18 cellular contexts compared by ENCODE assay signal in genomic region chr7:18693826-18694225, GRCh38.
DNase-seq lines count a peak whose midpoint lies in the region; TF ChIP-seq lines count a peak whose summit lies in the region.
"Had no signal": no experiment of that assay in that cellular context is flagged by ENCODE, and none has a peak within 500 bp of the region (broad histone marks: within the 10 kb centered on the region; RNA-seq: fewer than 3 reads in every experiment).

No MANE protein-coding gene starts in this region.

- TF ChIP-seq POLR2A in suprapubic skin (IDR thresholded peaks at IDR 0.05) (no peak), transverse colon (IDR thresholded peaks at IDR 0.05) (no peak)

- WGBS in suprapubic skin: 25% methylated on average over 2 of the region's 2 CpGs
- WGBS in transverse colon (ENCODE audit: low coverage in 1 of 2), 2 donors: 37 to 46% methylated on average over 2 of the region's 2 CpGs

- H3K9me3 Mint-ChIP-seq in mesothelial cell of epicardium: no peaks in the 10 kb centered on the region
- H3K9me3 Mint-ChIP-seq: CD8-positive, alpha-beta T cell; H9; HFFc6 had no signal

- H3K4me1 ChIP-seq in suprapubic skin (no peaks in the 10 kb centered on the region), transverse colon (no peaks in the 10 kb centered on the region)
- H3K4me1 ChIP-seq: BLaER1 treated with 17β-estradiol and CSF1 and Interleukin-3, amounts not matched to agents 10 nM and 100 nM had no signal

- peak overlapping the region; percentile 81 for H3K27ac Mint-ChIP-seq in mesothelial cell of epicardium
- H3K27ac Mint-ChIP-seq: CD8-positive, alpha-beta T cell; H9; HFFc6 had no signal

- TF ChIP-seq EP300 in suprapubic skin (IDR thresholded peaks at IDR 0.05): no peak
- TF ChIP-seq EP300 in transverse colon (IDR thresholded peaks at IDR 0.05; ENCODE audit: low read depth): no peak

- intact Hi-C loops in transverse colon (cut with DNase I; ENCODE audit: low total_unique reads): no loop called here

- H3K9me3 ChIP-seq in suprapubic skin: no peaks in the 10 kb centered on the region
- H3K9me3 ChIP-seq in transverse colon: no peaks in the 10 kb centered on the region
- H3K9me3 ChIP-seq: BLaER1 treated with 17β-estradiol and CSF1 and Interleukin-3, amounts not matched to agents 10 nM and 100 nM had no signal

- no peaks in the 10 kb centered on the region for H3K36me3 Mint-ChIP-seq in mesothelial cell of epicardium
- H3K36me3 Mint-ChIP-seq: CD8-positive, alpha-beta T cell had no signal

- peak overlapping the region; percentile 18 for H3K4me3 Mint-ChIP-seq in mesothelial cell of epicardium
- H3K4me3 Mint-ChIP-seq: CD8-positive, alpha-beta T cell; H9; HFFc6 had no signal

- H3K27me3 ChIP-seq in suprapubic skin (no peaks in the 10 kb centered on the region), H7 (ENCODE audit: control insufficient read depth, insufficient read depth, low read length) (no peaks in the 10 kb centered on the region), transverse colon (no peaks in the 10 kb centered on the region)
- H3K27me3 ChIP-seq: BLaER1 treated with 17β-estradiol and CSF1 and Interleukin-3, amounts not matched to agents 10 nM and 100 nM had no signal

- in situ Hi-C loops in transverse colon (cut with MboI; ENCODE audit: low pct_ligation_motif_present in 1 of 4, low pct_unique_long_range_greater_than_20kb in 1 of 4, low sequenced_read_pairs in 3 of 4): loop anchor here in 1 of 4 donors (25.0 kb wide), 1 partner anchor 968 kb away; no protein-coding TSS in a partner anchor

- no peaks in the 10 kb centered on the region for H3K36me3 ChIP-seq in suprapubic skin
- H3K36me3 ChIP-seq in H7 (replicated peaks; ENCODE audit: control insufficient read depth, insufficient read depth, low read length): no peaks in the 10 kb centered on the region
- H3K36me3 ChIP-seq in transverse colon: no peaks in the 10 kb centered on the region
- H3K36me3 ChIP-seq: BLaER1 treated with 17β-estradiol and CSF1 and Interleukin-3, amounts not matched to agents 10 nM and 100 nM had no signal

- TF ChIP-seq CTCF in mesothelial cell of epicardium (IDR thresholded peaks at IDR 0.05; ENCODE audit: unreplicated experiment) (no peak), suprapubic skin (IDR thresholded peaks at IDR 0.05) (no peak), transverse colon (IDR thresholded peaks at IDR 0.05) (no peak)

- peaks cover 73% of the 10 kb centered on the region for H3K4me1 Mint-ChIP-seq in mesothelial cell of epicardium
- H3K4me1 Mint-ChIP-seq: H9 had no signal

- no peaks in the 10 kb centered on the region for H3K27me3 Mint-ChIP-seq in mesothelial cell of epicardium (ENCODE audit: low read depth)

- peak overlapping the region; percentile 60 for H3K27ac ChIP-seq in suprapubic skin
- H3K27ac ChIP-seq in transverse colon: no peak overlapping the region
- H3K27ac ChIP-seq: BLaER1 treated with 17β-estradiol and CSF1 and Interleukin-3, amounts not matched to agents 10 nM and 100 nM; PC-9 had no signal

- peak; percentile 10 for DNase-seq in GM04504 (ENCODE audit: low read depth)
- peak; percentile 31 for DNase-seq in amniotic epithelial cell (ENCODE audit: low read depth)
- DNase-seq in mesothelial cell of epicardium (ENCODE audit: low spot score in 2 of 2, unreplicated experiment in 2 of 2): no peak
- no peak for DNase-seq in suprapubic skin (ENCODE audit: low spot score in 2 of 2)
- DNase-seq in NCI-H2107 treated with DMSO at 0.1 percent for 48 hours (lab: John Stamatoyannopoulos, UW; ENCODE audit: unreplicated experiment): no peak
- DNase-seq in H7: no peak
- no peak for DNase-seq in transverse colon
- DNase-seq: CD8-positive, alpha-beta T cell; DND-41; H9; NCI-H187; NCI-H510A treated with DMSO at 0.1 percent for 48 hours; NCI-H748 treated with DMSO at 0.1 percent for 48 hours; PC-9; RPMI8226; SIG-M5 had no signal

- no peak overlapping the region for H3K4me3 ChIP-seq in suprapubic skin
- H3K4me3 ChIP-seq in H7 (ENCODE audit: insufficient read depth, low read depth, low read length): no peak overlapping the region
- no peak overlapping the region for H3K4me3 ChIP-seq in transverse colon
- H3K4me3 ChIP-seq: BLaER1 treated with 17β-estradiol and CSF1 and Interleukin-3, amounts not matched to agents 10 nM and 100 nM; PC-9 had no signal

Comparison
In these comparisons a context has a peak if more than half of its experiments do, and no peak if none do; other contexts are left out.
1. DNase-seq: peak in GM04504 (single experiment) and amniotic epithelial cell (single experiment); none in mesothelial cell of epicardium (0 of 2), suprapubic skin (0 of 2), NCI-H2107 treated with DMSO at 0.1 percent for 48 hours (single experiment), H7 (single experiment) and transverse colon (single experiment).